ENCODE assay signal across 8 cellular contexts in the genomic region with DNA sequence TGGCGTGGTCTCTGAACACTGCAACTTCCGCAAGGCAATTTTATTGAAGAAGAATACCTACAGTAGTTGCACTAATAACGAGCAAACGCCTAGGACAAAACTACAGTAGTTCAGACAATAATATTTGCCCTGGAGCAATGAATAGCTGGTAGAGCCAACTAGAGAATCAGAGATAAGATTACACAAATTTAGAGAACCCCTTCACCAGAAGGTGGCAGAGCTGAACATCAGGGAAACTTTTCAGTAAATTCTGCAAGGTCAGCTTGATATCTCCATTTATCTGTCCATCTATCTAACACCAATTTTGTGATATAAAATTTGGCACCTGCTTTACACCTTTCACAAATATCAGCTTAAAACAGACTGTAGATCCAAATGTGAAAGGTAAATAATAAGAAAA. TPM values are rescaled to one million over a fixed set of nuclear protein-coding genes. Genes with fewer than 3 reads are reported as not detected.
DNase-seq lines count a peak whose midpoint lies in the region; ATAC-seq and TF ChIP-seq lines count a peak whose summit lies in the region.

No MANE protein-coding gene starts in this region.

- H3K4me3 Mint-ChIP-seq in glutamatergic neuron (ENCODE audit: unreplicated experiment) (no peak overlapping the region), T-cell (no peak overlapping the region)

- CTCF ChIA-PET in T-cell (lab: Charles Lee): no interaction called here

- H3K27ac Mint-ChIP-seq in glutamatergic neuron (ENCODE audit: unreplicated experiment) (no peak overlapping the region), T-cell (no peak overlapping the region)

- DNase-seq in A172 (ENCODE audit: low spot score) (peak; percentile 19), HuH-7.5 (ENCODE audit: low spot score) (peak; percentile 1), RKO (ENCODE audit: low spot score) (peak; percentile 64), glutamatergic neuron (no peak), DMS153 (lab: John Stamatoyannopoulos, UW) (no peak), T-cell (no peak)
- no peak for DNase-seq in stimulated activated CD4-positive, alpha-beta T cell treated with anti-CD3 and anti-CD28 coated beads, Interleukin-4, amount 100 ng/mL, for 1 hour

- H3K4me1 Mint-ChIP-seq in glutamatergic neuron (ENCODE audit: low read depth, unreplicated experiment): no peaks in the 10 kb centered on the region
- H3K4me1 Mint-ChIP-seq in T-cell: no peaks in the 10 kb centered on the region

- ATAC-seq in HG03159 (IDR thresholded peaks at IDR 0.05; ENCODE audit: unreplicated experiment): no peak
- ATAC-seq in T-cell (replicated peaks in 1 of 4): no peak

- no peaks in the 10 kb centered on the region for H3K36me3 Mint-ChIP-seq in glutamatergic neuron (ENCODE audit: unreplicated experiment)
- H3K36me3 Mint-ChIP-seq in T-cell: no peaks in the 10 kb centered on the region

- H3K27me3 Mint-ChIP-seq in glutamatergic neuron (ENCODE audit: unreplicated experiment) (no peaks in the 10 kb centered on the region), T-cell (no peaks in the 10 kb centered on the region)

- TF ChIP-seq CTCF in glutamatergic neuron (IDR thresholded peaks at IDR 0.05; ENCODE audit: partially characterized antibody, unreplicated experiment): peak; percentile 58

- POLR2A ChIA-PET in T-cell (lab: Charles Lee): no interaction called here

- no peaks in the 10 kb centered on the region for H3K9me3 Mint-ChIP-seq in glutamatergic neuron (ENCODE audit: unreplicated experiment)
- no peaks in the 10 kb centered on the region for H3K9me3 Mint-ChIP-seq in T-cell

RNA-seq across cellular contexts. Expression of a gene that starts 43.8 kb away (rescaled TPM):
- not detected in 2 replicates for total RNA-seq in A172 (2014; rRNA removed; shearing (Covaris generic))
- total RNA-seq in glutamatergic neuron (ENCODE audit: unreplicated experiment): not detected
- total RNA-seq in T-cell: not detected

Comparison
In these comparisons a context has a peak if more than half of its experiments do, and no peak if none do; other contexts are left out.
1. DNase-seq: peak in A172 (single experiment), HuH-7.5 (single experiment) and RKO (single experiment); none in glutamatergic neuron (single experiment), stimulated activated CD4-positive, alpha-beta T cell treated with anti-CD3 and anti-CD28 coated beads, Interleukin-4, amount 100 ng/mL, for 1 hour (single experiment), DMS153 (single experiment) and T-cell (0 of 34).